1 cellular context compared by ENCODE assay signal in the genomic region with DNA sequence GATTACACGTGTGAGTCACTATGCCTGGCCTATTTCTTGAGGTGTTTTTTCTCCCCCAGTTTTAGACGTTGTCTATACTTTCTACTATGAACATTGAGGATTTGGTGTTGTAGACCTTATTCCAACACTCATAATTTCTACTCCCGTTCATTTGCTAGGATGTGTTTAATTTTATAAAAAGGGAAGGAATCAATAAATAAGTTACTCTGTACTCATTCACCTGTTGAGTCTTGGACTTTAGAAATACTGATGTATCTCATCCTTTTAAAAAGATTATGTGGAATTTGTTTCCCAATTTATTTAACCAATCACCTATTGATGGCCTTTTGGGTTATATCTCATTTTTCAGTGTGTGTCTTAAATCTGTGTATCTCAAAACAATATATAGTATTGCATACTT.
TF ChIP-seq lines count a peak whose summit lies in the region.

No MANE protein-coding gene starts in this region.

TF ChIP-seq in endothelial cell of umbilical vein, 7 proteins besides CTCF, POLR2A, EP300 and RAD21:
- TF ChIP-seq POLR2AphosphoS5 (IDR thresholded peaks at IDR 0.05; ENCODE audit: insufficient read depth, low read depth, low read length) (no peak), GATA2 (IDR thresholded peaks at IDR 0.05; ENCODE audit: insufficient read depth, insufficient read length, low read depth, low read length) (no peak), EZH2 (IDR thresholded peaks at IDR 0.05; ENCODE audit: borderline replicate concordance, low read depth, low read length, severe bottlenecking) (no peak), JUN (IDR thresholded peaks at IDR 0.05; ENCODE audit: borderline replicate concordance, insufficient read depth, insufficient read length, low read depth) (no peak), FOS (IDR thresholded peaks at IDR 0.05; ENCODE audit: borderline replicate concordance, insufficient read depth, low read length) (no peak), MYC (IDR thresholded peaks at IDR 0.05; ENCODE audit: low read depth, low read length) (no peak)
- TF ChIP-seq, protein P1, sequence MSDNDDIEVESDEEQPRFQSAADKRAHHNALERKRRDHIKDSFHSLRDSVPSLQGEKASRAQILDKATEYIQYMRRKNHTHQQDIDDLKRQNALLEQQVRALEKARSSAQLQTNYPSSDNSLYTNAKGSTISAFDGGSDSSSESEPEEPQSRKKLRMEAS (IDR thresholded peaks at IDR 0.05; ENCODE audit: insufficient read depth, insufficient read length): no peak
